ENCODE assay signal across 16 cellular contexts in the genomic region with DNA sequence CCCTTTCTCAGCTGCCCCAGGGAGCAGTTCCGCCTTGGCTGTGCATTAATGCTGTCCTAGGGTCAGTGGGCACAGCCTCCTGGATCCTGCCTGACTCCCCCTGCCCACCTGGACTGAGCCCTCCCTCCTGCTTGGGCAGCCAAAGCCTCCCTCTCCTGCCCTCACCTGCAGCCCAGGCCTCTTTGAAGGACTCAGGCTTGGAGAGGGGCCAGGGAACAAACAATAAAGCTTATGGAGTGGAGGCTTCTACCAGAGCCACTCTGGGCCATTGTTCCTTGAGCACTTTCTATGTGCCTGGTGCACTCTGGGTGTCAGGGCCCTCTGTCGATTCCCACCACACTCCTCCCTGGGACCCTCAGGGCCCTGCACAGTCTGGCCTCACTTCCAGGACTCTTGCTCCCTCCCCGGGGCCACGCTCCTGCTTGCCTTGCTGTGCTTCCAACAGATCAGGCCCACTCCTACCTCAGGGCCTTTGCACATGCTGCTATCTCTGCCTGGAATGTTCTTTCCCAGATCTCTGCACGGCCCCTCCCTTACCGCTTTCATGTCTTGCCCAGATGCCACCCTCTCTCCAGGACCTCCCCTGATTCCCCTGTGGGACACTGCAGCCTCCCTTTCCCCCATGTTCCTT. TPM values are rescaled to one million over a fixed set of nuclear protein-coding genes. Genes with fewer than 3 reads are reported as not detected.
A peak's percentile ranks its signal among the peaks of the same experiment; 100 is the strongest.
DNase-seq lines count a peak whose midpoint lies in the region; TF ChIP-seq lines count a peak whose summit lies in the region.
"Had no signal": no experiment of that assay in that cellular context is flagged by ENCODE, and none has a peak within 500 bp of the region (broad histone marks: within the 10 kb centered on the region; RNA-seq: fewer than 3 reads in every experiment).

No MANE protein-coding gene starts in this region.

- no peak for TF ChIP-seq POLR2A in stomach (IDR thresholded peaks at IDR 0.05)

- DNase-seq in NCI-H2196 (lab: John Stamatoyannopoulos, UW; ENCODE audit: unreplicated experiment) (peak; percentile 45), NCI-H2196 treated with DMSO at 0.1 percent for 48 hours (lab: John Stamatoyannopoulos, UW; ENCODE audit: unreplicated experiment) (no peak), NCI-H2029 (lab: John Stamatoyannopoulos, UW) (peak; percentile 48), SHP77 treated with DMSO at 0.1 percent for 48 hours (lab: John Stamatoyannopoulos, UW) (peak; percentile 56), stomach (peak; percentile 72), NOMO-1 treated with DMSO at 0.1 percent for 48 hours (lab: John Stamatoyannopoulos, UW; ENCODE audit: unreplicated experiment) (no peak), NCI-H2171 treated with DMSO at 0.1 percent for 48 hours (lab: John Stamatoyannopoulos, UW) (no peak), putamen (ENCODE audit: low spot score) (no peak)
- DNase-seq: CD8-positive, alpha-beta memory T cell; GF-D8; NCI-H1436 treated with DMSO at 0.1 percent for 48 hours; NCI-H2081 treated with DMSO at 0.1 percent for 48 hours; NCI-H446; NCI-H774 had no signal

- TF ChIP-seq EP300 in stomach (IDR thresholded peaks at IDR 0.05) = no peak

- H3K27me3 ChIP-seq in stomach = peaks cover 0 to 44% (median 23%) of the 10 kb centered on the region in 3 donors

- no peaks in the 10 kb centered on the region for H3K9me3 ChIP-seq in stomach

- no peak for TF ChIP-seq CTCF in stomach (IDR thresholded peaks at IDR 0.05)

- H3K4me3 ChIP-seq in stomach = no peak overlapping the region
- H3K4me3 ChIP-seq: SK-N-MC had no signal

- no peaks in the 10 kb centered on the region for H3K36me3 ChIP-seq in stomach

- WGBS in stomach, 5 donors = 76 to 93% (median 83%) methylated on average over 6 of the region's 6 CpGs

- intact Hi-C loops in stomach (cut with DNase I; ENCODE audit: low total_unique reads) = no loop called here

- peak overlapping the region in 1 of 5 donors; percentile 84 for H3K27ac ChIP-seq in stomach
- H3K27ac ChIP-seq: SK-N-MC had no signal

- peaks cover 26 to 59% (median 46%) of the 10 kb centered on the region in 4 donors for H3K4me1 ChIP-seq in stomach

RNA-seq across cellular contexts. Expression of a gene that starts 5.0 kb away (rescaled TPM):
- total RNA-seq in stomach = 10 to 100 TPM in 1 of 5 donors, 1 to 10 TPM in 3, under 1 TPM in 1; under 0.01 to 10.5 (median 2.3) TPM
- polyA plus RNA-seq in stomach = under 1 TPM in 2 of 3 donors, not detected in 1; 0.23 to 0.68 TPM
- total RNA-seq: CD8-positive, alpha-beta memory T cell; HT-29 had no signal
- polyA plus RNA-seq: CD8-positive, alpha-beta memory T cell had no signal

Comparison
In these comparisons a context has a peak if more than half of its experiments do, and no peak if none do; other contexts are left out.
1. DNase-seq: peak in NCI-H2196 (single experiment), NCI-H2029 (single experiment), SHP77 treated with DMSO at 0.1 percent for 48 hours (single experiment) and stomach (single experiment); none in NCI-H2196 treated with DMSO at 0.1 percent for 48 hours (single experiment), NOMO-1 treated with DMSO at 0.1 percent for 48 hours (single experiment), NCI-H2171 treated with DMSO at 0.1 percent for 48 hours (single experiment) and putamen (single experiment).